ENCODE assay signal across 8 cellular contexts in the genomic region with DNA sequence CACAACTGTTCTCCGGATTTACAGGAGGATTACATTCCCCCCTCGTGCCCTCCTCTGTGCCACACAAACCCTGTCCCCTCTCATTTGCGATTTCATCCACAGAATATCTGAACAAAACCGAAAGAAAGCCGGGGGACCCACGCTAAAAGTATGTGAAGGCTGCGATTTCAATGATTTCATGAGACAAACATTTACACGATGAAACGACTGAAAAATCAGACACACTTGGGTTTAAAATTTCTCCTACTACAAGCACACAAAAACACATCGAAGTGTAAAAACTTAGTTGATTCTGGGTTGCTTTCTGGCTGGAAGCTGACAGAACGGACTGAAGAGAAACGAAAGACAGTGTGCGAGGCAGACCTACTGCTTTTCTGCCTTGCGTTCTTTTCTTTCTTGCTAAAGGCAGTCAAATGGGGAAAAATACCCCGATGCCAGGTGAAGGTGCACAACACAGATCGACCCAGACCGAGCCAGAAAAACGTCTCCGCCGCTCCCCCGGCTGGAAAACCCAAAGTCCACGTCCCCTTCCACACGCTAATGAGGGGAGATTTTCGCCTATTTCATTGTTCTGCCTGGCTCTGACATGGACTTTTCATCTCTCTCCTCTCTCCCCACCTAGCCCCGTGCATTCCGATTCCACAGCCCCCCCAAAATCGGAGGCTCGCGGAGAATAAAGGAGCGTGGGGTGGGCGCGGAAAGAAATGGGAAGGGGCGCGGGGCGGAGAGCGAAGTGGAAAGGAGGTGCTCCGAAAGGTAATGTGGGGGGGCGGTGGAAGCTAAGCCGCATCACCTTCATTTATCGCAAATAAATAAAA. TPM values are rescaled to one million over a fixed set of nuclear protein-coding genes. Genes with fewer than 3 reads are reported as not detected.
DNase-seq lines count a peak whose midpoint lies in the region; ATAC-seq lines count a peak whose summit lies in the region.

No MANE protein-coding gene starts in this region.

- no peak overlapping the region for H3K4ac ChIP-seq in mesendoderm (ENCODE audit: low read depth, low read length)

- H3K4me2 ChIP-seq in mesendoderm (ENCODE audit: low read length), result peak overlapping the region; percentile 76

- ATAC-seq in GM19035 (IDR thresholded peaks at IDR 0.05; ENCODE audit: unreplicated experiment), result no peak

- peaks cover 7% of the 10 kb centered on the region for H3K79me1 ChIP-seq in mesendoderm (ENCODE audit: low read length)

- no peaks in the 10 kb centered on the region for H3K79me2 ChIP-seq in mesendoderm (ENCODE audit: control insufficient read depth, insufficient read depth, low read length)

- H3K56ac ChIP-seq in mesendoderm (ENCODE audit: low read length), result peak overlapping the region; percentile 68

- peak overlapping the region; percentile 96 for H3K18ac ChIP-seq in mesendoderm (ENCODE audit: low read length)

- no peak overlapping the region for H2AK5ac ChIP-seq in mesendoderm (ENCODE audit: low read length)

- H3K9me3 ChIP-seq in endocrine pancreas (ENCODE audit: control insufficient read depth, low read length), result no peaks in the 10 kb centered on the region

- no peak overlapping the region for H2BK15ac ChIP-seq in mesendoderm (replicated peaks; ENCODE audit: low read depth)

- H3K9ac ChIP-seq in endocrine pancreas (ENCODE audit: control insufficient read depth, insufficient read depth, low read length), result peak overlapping the region; percentile 90
- peak overlapping the region; percentile 55 for H3K9ac ChIP-seq in mesendoderm (ENCODE audit: low read length)

- H3K36me3 ChIP-seq in endocrine pancreas (ENCODE audit: control insufficient read depth, insufficient read depth, low read length) (no peaks in the 10 kb centered on the region), mesendoderm (ENCODE audit: control insufficient read depth, insufficient read depth, low read length) (no peaks in the 10 kb centered on the region)

- peak overlapping the region; percentile 98 for H3K4me3 ChIP-seq in endocrine pancreas (ENCODE audit: control insufficient read depth, insufficient read depth, low read length)
- H3K4me3 ChIP-seq in mesendoderm (ENCODE audit: low read length), result peak overlapping the region; percentile 39

- no peak overlapping the region for H2BK5ac ChIP-seq in mesendoderm (ENCODE audit: low read length)

- no peak overlapping the region for H4K5ac ChIP-seq in mesendoderm (ENCODE audit: low read length)

- no peak overlapping the region for H2BK120ac ChIP-seq in mesendoderm (ENCODE audit: low read depth, low read length)

- DNase-seq in NCI-H2171 treated with DMSO at 0.1 percent for 48 hours (lab: John Stamatoyannopoulos, UW), result peak; percentile 48
- DNase-seq in NCI-H2171 (lab: John Stamatoyannopoulos, UW), result no peak
- DNase-seq in M059J (ENCODE audit: low read depth), result peak; percentile 62
- peak; percentile 43 for DNase-seq in activated CD4-positive, alpha-beta T cell treated with anti-CD3 and anti-CD28 coated beads for 48 hours
- DNase-seq in mesendoderm, result peak; percentile 47

- no peak overlapping the region for H3K23ac ChIP-seq in mesendoderm (ENCODE audit: low read length)

- H3K27ac ChIP-seq in mesendoderm (ENCODE audit: low read depth, low read length), result no peak overlapping the region
- peak overlapping the region; percentile 93 for H3K27ac ChIP-seq in temporal lobe (ENCODE audit: low read depth, low read length)

- H3K4me1 ChIP-seq in endocrine pancreas (ENCODE audit: control insufficient read depth, insufficient read depth, low read length) (peaks cover 17% of the 10 kb centered on the region), mesendoderm (ENCODE audit: control insufficient read depth, low read depth, low read length) (no peaks in the 10 kb centered on the region)

- no peak overlapping the region for H4K8ac ChIP-seq in mesendoderm (ENCODE audit: low read depth, low read length)

- H3K27me3 ChIP-seq in endocrine pancreas (ENCODE audit: control insufficient read depth, insufficient read depth, low read length) (no peaks in the 10 kb centered on the region), mesendoderm (ENCODE audit: insufficient read depth, low read length, poor library complexity) (peaks cover 4% of the 10 kb centered on the region)

- no CpG with 5 or more reads among the region's 40 CpGs for WGBS in mesendoderm (ENCODE audit: extremely low coverage, insufficient coverage, low lambda C conversion rate)

RNA-seq across cellular contexts. Expression of a gene that starts 1.1 kb away (rescaled TPM):
- 12.1 and 18.3 TPM in 2 replicates for total RNA-seq in M059J (2014; rRNA removed; shearing (Covaris generic))
- 13.2 TPM for polyA plus RNA-seq in mesendoderm (2013, experiment 1 of 2)
- polyA plus RNA-seq in mesendoderm (2013, experiment 2 of 2), result 13.5 TPM
- 20.4 TPM for total RNA-seq in temporal lobe

RNA-seq across cellular contexts. Expression of a gene that starts 52.4 kb away (rescaled TPM):
- 5.3 and 7.8 TPM in 2 replicates for total RNA-seq in M059J (2014; rRNA removed; shearing (Covaris generic))
- 2.1 TPM for polyA plus RNA-seq in mesendoderm (2013, experiment 1 of 2)
- 1.7 TPM for polyA plus RNA-seq in mesendoderm (2013, experiment 2 of 2)
- 1.2 TPM for total RNA-seq in temporal lobe
